Comparison of ENCODE assay signal across 22 cellular contexts in the genomic region with DNA sequence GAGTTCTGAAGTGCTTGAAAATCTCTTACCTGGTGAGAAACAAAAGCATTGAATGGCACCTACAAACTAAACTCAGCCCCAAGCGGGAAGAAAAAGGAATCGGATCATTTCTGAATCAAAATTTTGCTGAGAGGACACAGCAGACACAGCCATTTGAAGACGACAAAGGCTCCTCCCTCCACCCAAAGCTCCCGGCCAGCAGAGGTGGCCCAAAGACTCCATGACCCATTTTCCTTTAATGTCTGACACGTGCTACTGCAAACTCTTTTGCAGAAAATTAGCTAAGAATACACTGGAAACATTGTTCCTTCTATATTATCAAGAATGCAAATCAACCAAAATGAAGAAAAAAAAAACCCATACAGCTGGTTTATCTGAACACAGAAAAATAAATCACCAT.
"Had no signal": no experiment of that assay in that cellular context is flagged by ENCODE, and none has a peak within 500 bp of the region (broad histone marks: within the 10 kb centered on the region; RNA-seq: fewer than 3 reads in every experiment).

No MANE protein-coding gene starts in this region.

- DNase-seq: activated CD4-positive, alpha-beta memory T cell treated with anti-CD3 and anti-CD28 coated beads, Interleukin-2, amount 10 ng/mL, durations not matched to agents 7 days and 5 days; activated CD4-positive, alpha-beta T cell treated with anti-CD3 and anti-CD28 coated beads for 48 hours; activated effector memory CD4-positive, alpha-beta T cell treated with Interleukin-2 at 50 U/mL for 16 hours; activated naive CD4-positive, alpha-beta T cell treated with anti-CD3 and anti-CD28 coated beads, Interleukin-2, amount 10 ng/mL, durations not matched to agents 7 days and 5 days; activated naive CD8-positive, alpha-beta T cell treated with anti-CD3 and anti-CD28 coated beads, Interleukin-2, amount 50 U/mL, for 24 hours; activated T-cell treated with anti-CD3 and anti-CD28 coated beads, Interleukin-2, amount 50 U/mL, for 72 hours; endodermal cell; esophagus squamous epithelium; gastrocnemius medialis; hippocampal formation; left ventricle myocardium superior; mammary epithelial cell; midbrain; stimulated activated CD4-positive, alpha-beta T cell treated with anti-CD3 and anti-CD28 coated beads, Interleukin-2, amount 100 ng/mL, for 48 hours; stimulated activated CD8-positive, alpha-beta memory T cell treated with anti-CD3 and anti-CD28 coated beads, Interleukin-4, amount 100 ng/mL, for 48 hours; testis; trophoblast cell had no signal

- H3K9me3 Mint-ChIP-seq: activated CD4-positive, alpha-beta memory T cell treated with anti-CD3 and anti-CD28 coated beads, Interleukin-2, amount 10 ng/mL, durations not matched to agents 7 days and 5 days; activated naive CD4-positive, alpha-beta T cell treated with anti-CD3 and anti-CD28 coated beads, Interleukin-2, amount 10 ng/mL, durations not matched to agents 7 days and 5 days; activated naive CD8-positive, alpha-beta T cell treated with anti-CD3 and anti-CD28 coated beads, Interleukin-2, amount 50 U/mL, for 24 hours; activated T-cell treated with anti-CD3 and anti-CD28 coated beads, Interleukin-2, amount 50 U/mL, for 72 hours; stimulated activated naive B cell treated with anti-CD40 and anti-IgM and Interleukin-4, amounts not matched to agents 10 μg/mL and 1 μg/mL and 100 μg/mL, for 72 hours; T-helper 1 cell treated with Interleukin-12 subunit alpha and Interleukin-12 subunit beta and Interleukin-4 antibody, amounts not matched to agents 30 μg/mL and 1 μg/mL, for 36 hours had no signal

- H3K4me3 Mint-ChIP-seq: activated CD4-positive, alpha-beta memory T cell treated with anti-CD3 and anti-CD28 coated beads, Interleukin-2, amount 10 ng/mL, durations not matched to agents 7 days and 5 days; activated naive CD4-positive, alpha-beta T cell treated with anti-CD3 and anti-CD28 coated beads, Interleukin-2, amount 10 ng/mL, durations not matched to agents 7 days and 5 days; activated naive CD8-positive, alpha-beta T cell treated with anti-CD3 and anti-CD28 coated beads, Interleukin-2, amount 50 U/mL, for 24 hours; activated T-cell treated with anti-CD3 and anti-CD28 coated beads, Interleukin-2, amount 50 U/mL, for 72 hours; endodermal cell; nephron; T-helper 1 cell treated with Interleukin-12 subunit alpha and Interleukin-12 subunit beta and Interleukin-4 antibody, amounts not matched to agents 30 μg/mL and 1 μg/mL, for 36 hours had no signal

- H3K4me3 ChIP-seq: dorsolateral prefrontal cortex, esophagus squamous epithelium, gastrocnemius medialis, testis, vagina had no signal

- H3K27me3 ChIP-seq: dorsolateral prefrontal cortex, esophagus squamous epithelium, gastrocnemius medialis, testis, vagina had no signal

- H3K4me1 ChIP-seq: vagina had no signal

- H3K27ac ChIP-seq: esophagus squamous epithelium, gastrocnemius medialis, testis, vagina had no signal

- H3K27ac Mint-ChIP-seq: activated CD4-positive, alpha-beta memory T cell treated with anti-CD3 and anti-CD28 coated beads, Interleukin-2, amount 10 ng/mL, durations not matched to agents 7 days and 5 days; activated naive CD4-positive, alpha-beta T cell treated with anti-CD3 and anti-CD28 coated beads, Interleukin-2, amount 10 ng/mL, durations not matched to agents 7 days and 5 days; activated naive CD8-positive, alpha-beta T cell treated with anti-CD3 and anti-CD28 coated beads, Interleukin-2, amount 50 U/mL, for 24 hours; endodermal cell; nephron; T-helper 1 cell treated with Interleukin-12 subunit alpha and Interleukin-12 subunit beta and Interleukin-4 antibody, amounts not matched to agents 30 μg/mL and 1 μg/mL, for 36 hours had no signal

- H3K27me3 Mint-ChIP-seq: activated CD4-positive, alpha-beta memory T cell treated with anti-CD3 and anti-CD28 coated beads, Interleukin-2, amount 10 ng/mL, durations not matched to agents 7 days and 5 days; activated naive CD4-positive, alpha-beta T cell treated with anti-CD3 and anti-CD28 coated beads, Interleukin-2, amount 10 ng/mL, durations not matched to agents 7 days and 5 days; activated naive CD8-positive, alpha-beta T cell treated with anti-CD3 and anti-CD28 coated beads, Interleukin-2, amount 50 U/mL, for 24 hours; stimulated activated naive B cell treated with anti-CD40 and anti-IgM and Interleukin-4, amounts not matched to agents 10 μg/mL and 1 μg/mL and 100 μg/mL, for 72 hours had no signal

- H3K9me3 ChIP-seq: esophagus squamous epithelium, gastrocnemius medialis, testis, vagina had no signal

- ATAC-seq: activated naive CD8-positive, alpha-beta T cell treated with anti-CD3 and anti-CD28 coated beads, Interleukin-2, amount 50 U/mL, for 24 hours; activated T-cell treated with anti-CD3 and anti-CD28 coated beads, Interleukin-2, amount 50 U/mL, for 72 hours had no signal

- H3K36me3 ChIP-seq: gastrocnemius medialis, vagina had no signal
